ENCODE assay signal across 14 cellular contexts in the genomic region with DNA sequence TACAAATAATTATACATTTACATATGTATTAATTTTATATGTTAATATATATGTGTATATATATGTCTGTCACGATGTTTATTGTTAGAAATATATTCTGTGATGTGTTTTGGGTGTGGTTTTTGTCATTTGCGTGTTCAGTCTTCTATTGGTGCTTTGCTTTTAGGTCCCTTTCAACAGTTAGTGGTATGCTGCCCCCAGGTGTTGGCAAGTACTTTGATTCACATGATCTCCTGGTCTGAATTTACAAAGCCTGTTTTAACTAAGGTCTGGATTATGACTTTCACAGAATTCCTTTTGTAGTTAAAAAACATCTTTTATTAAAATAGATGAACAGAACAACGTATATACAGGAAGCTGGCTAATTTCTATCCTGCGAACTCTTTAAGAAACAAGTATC.
DNase-seq lines count a peak whose midpoint lies in the region; ATAC-seq, FAIRE-seq and TF ChIP-seq lines count a peak whose summit lies in the region.
"Had no signal": no experiment of that assay in that cellular context is flagged by ENCODE, and none has a peak within 500 bp of the region (broad histone marks: within the 10 kb centered on the region; RNA-seq: fewer than 3 reads in every experiment).

No MANE protein-coding gene starts in this region.

- intact Hi-C loops in cardiac septum (cut with DNase I) = no loop called here

- H3K36me3 ChIP-seq in DND-41 (ENCODE audit: insufficient read depth, low read length) = no peaks in the 10 kb centered on the region
- H3K36me3 ChIP-seq: upper lobe of left lung had no signal

- peak; percentile 94 for FAIRE-seq in frontal cortex (lab: Jason Lieb, UNC)
- FAIRE-seq: K562 had no signal

- H3K79me2 ChIP-seq in DND-41 (ENCODE audit: insufficient read depth, low read length) = no peaks in the 10 kb centered on the region

- H3K4me3 ChIP-seq in DND-41 (ENCODE audit: low read depth in 1 of 2, low read length in 2 of 2) = no peak overlapping the region
- H3K4me3 ChIP-seq: K562, upper lobe of left lung had no signal

- ATAC-seq in DND-41 (ENCODE audit: insufficient read depth, low read depth) (no peak), HG02588 (IDR thresholded peaks at IDR 0.05; ENCODE audit: unreplicated experiment) (no peak)
- no peak for ATAC-seq in stimulated activated memory B cell treated with anti-CD40 and anti-IgM and Interleukin-4, amounts not matched to agents 10 μg/mL and 1 μg/mL and 100 μg/mL, for 72 hours
- ATAC-seq: K562 had no signal

- TF ChIP-seq CTCF in DND-41 (IDR thresholded peaks at IDR 0.05; ENCODE audit: borderline replicate concordance, extremely low read depth, low read length, poor library complexity, severe bottlenecking) = peak; percentile 20

- H3K4me3 Mint-ChIP-seq in stimulated activated memory B cell treated with anti-CD40 and anti-IgM and Interleukin-4, amounts not matched to agents 10 μg/mL and 1 μg/mL and 100 μg/mL, for 72 hours = no peak overlapping the region
- H3K4me3 Mint-ChIP-seq: activated CD4-positive, alpha-beta memory T cell treated with anti-CD3 and anti-CD28 coated beads, Interleukin-2, amount 10 ng/mL, durations not matched to agents 7 days and 5 days; brain had no signal

- H3K9me3 Mint-ChIP-seq in stimulated activated memory B cell treated with anti-CD40 and anti-IgM and Interleukin-4, amounts not matched to agents 10 μg/mL and 1 μg/mL and 100 μg/mL, for 72 hours = no peaks in the 10 kb centered on the region
- H3K9me3 Mint-ChIP-seq: activated CD4-positive, alpha-beta memory T cell treated with anti-CD3 and anti-CD28 coated beads, Interleukin-2, amount 10 ng/mL, durations not matched to agents 7 days and 5 days had no signal

- no peaks in the 10 kb centered on the region for H4K20me1 ChIP-seq in DND-41 (ENCODE audit: insufficient read depth, low read length)

- H3K4me2 ChIP-seq in DND-41 (ENCODE audit: insufficient read depth, low read length) = no peak overlapping the region

- no peaks in the 10 kb centered on the region for H3K36me3 Mint-ChIP-seq in stimulated activated memory B cell treated with anti-CD40 and anti-IgM and Interleukin-4, amounts not matched to agents 10 μg/mL and 1 μg/mL and 100 μg/mL, for 72 hours

- H3K9ac ChIP-seq in DND-41 (ENCODE audit: low read depth, low read length) = no peak overlapping the region

- no peak overlapping the region for H3K27ac ChIP-seq in DND-41 (ENCODE audit: low read length)
- H3K27ac ChIP-seq: upper lobe of left lung had no signal

- peak; percentile 11 for DNase-seq in DND-41
- DNase-seq in M059J (ENCODE audit: low read depth) = peak; percentile 44
- peak; percentile 3 for DNase-seq in SK-N-DZ (ENCODE audit: low spot score)
- no peak for DNase-seq in frontal cortex (ENCODE audit: low spot score in 2 of 2)
- DNase-seq in cardiac septum (ENCODE audit: low spot score) = no peak
- DNase-seq in KBM-7 = no peak
- DNase-seq: activated CD4-positive, alpha-beta memory T cell treated with anti-CD3 and anti-CD28 coated beads, Interleukin-2, amount 10 ng/mL, durations not matched to agents 7 days and 5 days; DMS79 treated with DMSO at 0.1 percent for 48 hours; Right ventricle myocardium superior; upper lobe of left lung had no signal

- no peaks in the 10 kb centered on the region for H3K9me3 ChIP-seq in DND-41 (ENCODE audit: insufficient read depth, low read length, severe bottlenecking)
- H3K9me3 ChIP-seq: upper lobe of left lung had no signal

- H3K4me1 ChIP-seq in DND-41 (ENCODE audit: insufficient read depth, low read length) = no peaks in the 10 kb centered on the region
- H3K4me1 ChIP-seq: upper lobe of left lung had no signal

- no peaks in the 10 kb centered on the region for H3K27me3 ChIP-seq in DND-41 (ENCODE audit: insufficient read depth, low read length, poor library complexity)
- H3K27me3 ChIP-seq: upper lobe of left lung had no signal

- no peak overlapping the region for H3K27ac Mint-ChIP-seq in stimulated activated memory B cell treated with anti-CD40 and anti-IgM and Interleukin-4, amounts not matched to agents 10 μg/mL and 1 μg/mL and 100 μg/mL, for 72 hours
- H3K27ac Mint-ChIP-seq: activated CD4-positive, alpha-beta memory T cell treated with anti-CD3 and anti-CD28 coated beads, Interleukin-2, amount 10 ng/mL, durations not matched to agents 7 days and 5 days; brain had no signal

- no peaks in the 10 kb centered on the region for H3K4me1 Mint-ChIP-seq in stimulated activated memory B cell treated with anti-CD40 and anti-IgM and Interleukin-4, amounts not matched to agents 10 μg/mL and 1 μg/mL and 100 μg/mL, for 72 hours
- H3K4me1 Mint-ChIP-seq: activated CD4-positive, alpha-beta memory T cell treated with anti-CD3 and anti-CD28 coated beads, Interleukin-2, amount 10 ng/mL, durations not matched to agents 7 days and 5 days; brain had no signal

- H2AFZ ChIP-seq in DND-41 (ENCODE audit: low read depth, low read length) = no peak overlapping the region

- H3K27me3 Mint-ChIP-seq in stimulated activated memory B cell treated with anti-CD40 and anti-IgM and Interleukin-4, amounts not matched to agents 10 μg/mL and 1 μg/mL and 100 μg/mL, for 72 hours = no peaks in the 10 kb centered on the region
- H3K27me3 Mint-ChIP-seq: activated CD4-positive, alpha-beta memory T cell treated with anti-CD3 and anti-CD28 coated beads, Interleukin-2, amount 10 ng/mL, durations not matched to agents 7 days and 5 days; brain had no signal

- in situ Hi-C loops in KBM-7 (cut with MboI; ENCODE audit: low pct_unique_long_range_greater_than_20kb, low sequenced_read_pairs) = no loop called here

Comparison
In these comparisons a context has a peak if more than half of its experiments do, and no peak if none do; other contexts are left out.
1. DNase-seq: peak in DND-41 (single experiment), M059J (single experiment) and SK-N-DZ (single experiment); none in frontal cortex (0 of 2), cardiac septum (single experiment) and KBM-7 (single experiment).